14 cellular contexts compared by ENCODE assay signal in the genomic region with DNA sequence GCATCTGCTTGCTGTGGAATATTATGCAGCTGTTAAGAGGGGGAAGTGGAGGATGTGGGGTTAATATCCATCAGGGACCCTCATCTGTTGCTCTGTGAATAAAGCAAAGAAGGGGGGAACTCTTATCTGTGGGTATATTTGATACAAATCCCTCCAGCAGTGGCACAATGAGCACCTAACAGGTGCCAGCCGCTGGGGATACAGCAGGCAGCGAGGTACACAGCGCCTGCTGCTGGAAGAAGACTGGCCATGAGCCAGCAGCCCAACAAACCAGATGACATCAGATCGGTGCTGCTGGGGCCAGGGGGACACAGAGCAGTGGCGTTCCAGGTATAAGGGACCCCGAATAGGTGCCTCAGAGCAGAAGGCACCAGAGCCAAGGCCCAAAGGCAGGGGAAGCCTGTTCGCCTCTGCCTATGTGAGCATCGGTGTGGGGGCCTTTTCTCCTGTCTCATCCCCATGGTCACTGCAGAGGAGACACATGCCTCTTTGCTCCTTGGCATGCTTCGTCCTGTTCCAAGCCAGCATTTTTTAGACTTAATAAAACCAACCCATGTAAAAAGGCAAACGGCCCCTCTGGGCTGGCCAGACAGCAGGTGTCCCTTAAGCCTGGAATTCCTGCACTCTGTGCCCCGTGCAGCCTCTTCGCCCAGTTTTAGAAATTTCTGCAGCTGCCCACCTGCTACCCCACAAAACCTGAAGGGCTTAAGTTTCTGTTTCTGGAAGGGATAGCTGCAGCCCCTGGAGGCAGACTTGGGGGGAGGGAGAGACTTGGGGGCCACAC. TPM values are rescaled to one million over a fixed set of nuclear protein-coding genes. Genes with fewer than 3 reads are reported as not detected.
DNase-seq lines count a peak whose midpoint lies in the region; ATAC-seq, FAIRE-seq and TF ChIP-seq lines count a peak whose summit lies in the region.
"Had no signal": no experiment of that assay in that cellular context is flagged by ENCODE, and none has a peak within 500 bp of the region (broad histone marks: within the 10 kb centered on the region; RNA-seq: fewer than 3 reads in every experiment).

No MANE protein-coding gene starts in this region.

- H4K91ac ChIP-seq in H9 (ENCODE audit: insufficient read length, low read depth, low read length) = no peak overlapping the region

- H3K27me3 Mint-ChIP-seq in CD8-positive, alpha-beta memory T cell = peaks cover 4 to 9% of the 10 kb centered on the region in 2 donors
- peaks cover 35% of the 10 kb centered on the region for H3K27me3 Mint-ChIP-seq in H9 (ENCODE audit: low read depth)
- no peaks in the 10 kb centered on the region for H3K27me3 Mint-ChIP-seq in chondrocyte (ENCODE audit: low read depth)
- peaks cover 8% of the 10 kb centered on the region for H3K27me3 Mint-ChIP-seq in neural progenitor cell (ENCODE audit: insufficient read depth, low read depth)
- H3K27me3 Mint-ChIP-seq in stimulated activated naive CD8-positive, alpha-beta T cell treated with anti-CD3 and anti-CD28 coated beads, Interleukin-15, amount 100 ng/mL, for 72 hours = peaks cover 28% of the 10 kb centered on the region

- no peaks in the 10 kb centered on the region for H3K27me3 ChIP-seq in CD8-positive, alpha-beta memory T cell (ENCODE audit: insufficient read depth, low read length, poor library complexity, severe bottlenecking)
- H3K27me3 ChIP-seq in H9 (ENCODE audit: insufficient read depth, low read length) = peaks cover 7% of the 10 kb centered on the region; the same call in 1 of the 2 replicates
- peaks cover 33% of the 10 kb centered on the region for H3K27me3 ChIP-seq in neural progenitor cell
- peaks cover 0 to 4% of the 10 kb centered on the region in 2 donors for H3K27me3 ChIP-seq in small intestine (ENCODE audit: control insufficient read depth in 2 of 2, insufficient read depth in 2 of 2, low read length in 2 of 2)

- H2BK120ac ChIP-seq in H9 (ENCODE audit: low read depth, low read length, poor library complexity, severe bottlenecking) = no peak overlapping the region

- H4K20me1 ChIP-seq in H9 (ENCODE audit: control insufficient read depth, insufficient read depth, insufficient read length) (peaks cover 3% of the 10 kb centered on the region), neural progenitor cell (ENCODE audit: low read depth) (peaks cover 31% of the 10 kb centered on the region)

- H3K4me1 ChIP-seq in CD8-positive, alpha-beta memory T cell (ENCODE audit: insufficient read depth, low read length) = peaks cover 17% of the 10 kb centered on the region
- H3K4me1 ChIP-seq in H9 (ENCODE audit: insufficient read depth, low read length) = no peaks in the 10 kb centered on the region
- H3K4me1 ChIP-seq in neural progenitor cell = peaks cover 32% of the 10 kb centered on the region
- peaks cover 0 to 2% of the 10 kb centered on the region in 2 donors for H3K4me1 ChIP-seq in small intestine (ENCODE audit: control insufficient read depth in 2 of 2, insufficient read depth in 1 of 2, low read depth in 1 of 2, low read length in 1 of 2)

- H3K79me1 ChIP-seq in H9 (ENCODE audit: insufficient read depth, low read depth, low read length, poor library complexity, severe bottlenecking) = no peaks in the 10 kb centered on the region

- peak overlapping the region in 4 of 7 donors; percentile 23 to 67 (median 34) for H3K4me3 Mint-ChIP-seq in CD8-positive, alpha-beta memory T cell
- H3K4me3 Mint-ChIP-seq in H9 (peak overlapping the region in 1 of 2 experiments; percentile 77; a peak in 3 of 5 replicates), chondrocyte (ENCODE audit: unreplicated experiment) (no peak overlapping the region), neural progenitor cell (peak overlapping the region; percentile 79)
- no peak overlapping the region for H3K4me3 Mint-ChIP-seq in stimulated activated naive CD8-positive, alpha-beta T cell treated with anti-CD3 and anti-CD28 coated beads, Interleukin-15, amount 100 ng/mL, for 72 hours

- no peak overlapping the region for H2AK5ac ChIP-seq in H9 (ENCODE audit: insufficient read length, low read length)

- H3K27ac Mint-ChIP-seq in CD8-positive, alpha-beta memory T cell = no peak overlapping the region
- H3K27ac Mint-ChIP-seq in H9 (no peak overlapping the region), chondrocyte (ENCODE audit: unreplicated experiment) (no peak overlapping the region), neural progenitor cell (peak overlapping the region; percentile 63)
- H3K27ac Mint-ChIP-seq in stimulated activated naive CD8-positive, alpha-beta T cell treated with anti-CD3 and anti-CD28 coated beads, Interleukin-15, amount 100 ng/mL, for 72 hours = no peak overlapping the region
- H3K27ac Mint-ChIP-seq: activated CD8-positive, alpha-beta T cell treated with anti-CD3 and anti-CD28 coated beads, Interleukin-2, amount 10 ng/mL, durations not matched to agents 7 days and 5 days had no signal

- WGBS in H9 (ENCODE audit: extremely low coverage, insufficient read length, low lambda C conversion rate) = no CpG with 5 or more reads among the region's 12 CpGs
- 65 to 74% (median 70%) methylated on average over 12 of the region's 12 CpGs for WGBS in small intestine, 3 donors

- no peak overlapping the region for H2BK12ac ChIP-seq in H9 (ENCODE audit: insufficient read length, low read depth, low read length)

- peaks cover 0 to 26% (median 18%) of the 10 kb centered on the region in 3 donors for H3K4me1 Mint-ChIP-seq in CD8-positive, alpha-beta memory T cell
- H3K4me1 Mint-ChIP-seq in H9 (peaks cover 20 to 40% of the 10 kb centered on the region in 2 experiments), chondrocyte (ENCODE audit: low read depth) (peaks cover 39% of the 10 kb centered on the region), neural progenitor cell (peaks cover 51% of the 10 kb centered on the region)
- H3K4me1 Mint-ChIP-seq in stimulated activated naive CD8-positive, alpha-beta T cell treated with anti-CD3 and anti-CD28 coated beads, Interleukin-15, amount 100 ng/mL, for 72 hours = peaks cover 34% of the 10 kb centered on the region

- no peaks in the 10 kb centered on the region for H3K9me3 Mint-ChIP-seq in CD8-positive, alpha-beta memory T cell
- H3K9me3 Mint-ChIP-seq in H9 (peaks cover 4 to 5% of the 10 kb centered on the region in 2 experiments; a peak in 3 of 5 replicates), chondrocyte (ENCODE audit: low read depth) (no peaks in the 10 kb centered on the region), neural progenitor cell (no peaks in the 10 kb centered on the region)
- H3K9me3 Mint-ChIP-seq in stimulated activated naive CD8-positive, alpha-beta T cell treated with anti-CD3 and anti-CD28 coated beads, Interleukin-15, amount 100 ng/mL, for 72 hours = no peaks in the 10 kb centered on the region

- no peak overlapping the region for H3K4me2 ChIP-seq in H9 (ENCODE audit: insufficient read depth, insufficient read length, low read length)
- no peak overlapping the region for H3K4me2 ChIP-seq in neural progenitor cell

- no peak overlapping the region for H4K8ac ChIP-seq in H9 (replicated peaks; ENCODE audit: insufficient read length, low read depth, low read length)

- peaks cover 12% of the 10 kb centered on the region for H3K23me2 ChIP-seq in H9 (ENCODE audit: insufficient read length, low read depth, low read length, poor library complexity, severe bottlenecking)

- TF ChIP-seq CTCF in H9 (conservative IDR thresholded peaks at IDR 0.05) (peak; percentile 50; the same call in 2 of the 3 replicates), chondrocyte (IDR thresholded peaks at IDR 0.05) (peak; percentile 11), neural progenitor cell (IDR thresholded peaks at IDR 0.05) (peak; percentile 20)

- H3K56ac ChIP-seq in H9 (ENCODE audit: insufficient read length, low read depth, low read length) = no peak overlapping the region

- POLR2A ChIA-PET in CD8-positive, alpha-beta memory T cell (lab: Charles Lee) = no interaction called here

- no peak overlapping the region for H3K23ac ChIP-seq in H9 (ENCODE audit: insufficient read length, low read depth, low read length)

- H3K4ac ChIP-seq in H9 (ENCODE audit: low read depth, low read length) = no peak overlapping the region

- no peak overlapping the region for H2BK20ac ChIP-seq in H9 (ENCODE audit: low read depth, low read length, poor library complexity, severe bottlenecking)

- H3K4me3 ChIP-seq in CD8-positive, alpha-beta memory T cell (ENCODE audit: low read length) = no peak overlapping the region
- H3K4me3 ChIP-seq in neural progenitor cell = no peak overlapping the region
- no peak overlapping the region for H3K4me3 ChIP-seq in small intestine (ENCODE audit: low read depth in 1 of 2, low read length in 2 of 2)

- H3K36me3 ChIP-seq in CD8-positive, alpha-beta memory T cell (ENCODE audit: insufficient read depth, low read length) = no peaks in the 10 kb centered on the region
- no peaks in the 10 kb centered on the region for H3K36me3 ChIP-seq in neural progenitor cell
- H3K36me3 ChIP-seq in small intestine (ENCODE audit: control insufficient read depth in 2 of 2, insufficient read depth in 2 of 2, low read length in 2 of 2) = no peaks in the 10 kb centered on the region
- H3K36me3 ChIP-seq: cardiac muscle cell, Peyer's patch had no signal

- no peak overlapping the region for H2BK5ac ChIP-seq in H9 (ENCODE audit: insufficient read length, low read length)

- CTCF ChIA-PET in CD8-positive, alpha-beta memory T cell (lab: Charles Lee) = no interaction called here

- no peak for ATAC-seq in stimulated activated naive CD8-positive, alpha-beta T cell treated with anti-CD3 and anti-CD28 coated beads, Interleukin-15, amount 100 ng/mL, for 72 hours
- ATAC-seq: activated CD8-positive, alpha-beta T cell treated with anti-CD3 and anti-CD28 coated beads, Interleukin-2, amount 10 ng/mL, durations not matched to agents 7 days and 5 days had no signal

- H2AFZ ChIP-seq in H9 (ENCODE audit: low read length) = no peak overlapping the region
- no peak overlapping the region for H2AFZ ChIP-seq in neural progenitor cell (replicated peaks)

- H3K36me3 Mint-ChIP-seq in CD8-positive, alpha-beta memory T cell = peaks cover 0 to 1% (median 0%) of the 10 kb centered on the region in 3 donors
- H3K36me3 Mint-ChIP-seq in H9 (ENCODE audit: insufficient read depth in 1 of 3, low read depth in 3 of 3) (peaks cover 9 to 11% (median 10%) of the 10 kb centered on the region in 3 experiments), chondrocyte (ENCODE audit: low read depth) (no peaks in the 10 kb centered on the region), neural progenitor cell (peaks cover 5% of the 10 kb centered on the region)

- H3F3A ChIP-seq in neural progenitor cell (ENCODE audit: low read depth) = peaks cover 44% of the 10 kb centered on the region

- no peak overlapping the region for H3K14ac ChIP-seq in H9 (ENCODE audit: insufficient read depth, low read length)

- DNase-seq in CD8-positive, alpha-beta memory T cell = no peak
- no peak for DNase-seq in H9
- no peak for DNase-seq in chondrocyte (ENCODE audit: low spot score)
- DNase-seq in neural progenitor cell (ENCODE audit: low spot score) = no peak
- no peak for DNase-seq in stimulated activated naive CD8-positive, alpha-beta T cell treated with anti-CD3 and anti-CD28 coated beads, Interleukin-15, amount 100 ng/mL, for 72 hours
- DNase-seq in NK-92 treated with Interleukin-12 subunit alpha and Interleukin-12 subunit beta, amount 100 ng/mL, for 24 hours (lab: John Stamatoyannopoulos, UW) = no peak
- no peak for DNase-seq in small intestine
- DNase-seq: activated CD8-positive, alpha-beta T cell treated with anti-CD3 and anti-CD28 coated beads, Interleukin-2, amount 10 ng/mL, durations not matched to agents 7 days and 5 days; activated gamma-delta T cell treated with Interleukin-2 at 50 U/mL for 16 hours; Calu3; hippocampal formation; Peyer's patch had no signal

- no peak overlapping the region for H3K18ac ChIP-seq in H9 (ENCODE audit: insufficient read length, low read depth, low read length)

- H3K27ac ChIP-seq in CD8-positive, alpha-beta memory T cell (ENCODE audit: low read depth, low read length) = no peak overlapping the region
- H3K27ac ChIP-seq in H9 (ENCODE audit: insufficient read length, low read depth, low read length) (no peak overlapping the region), neural progenitor cell (no peak overlapping the region), small intestine (ENCODE audit: low read depth in 1 of 2, low read length in 1 of 2) (no peak overlapping the region)
- H3K27ac ChIP-seq: HL-60, Peyer's patch had no signal

- H3K9ac ChIP-seq in H9 (ENCODE audit: extremely low read depth, insufficient read length, low read length) = no peak overlapping the region
- no peak overlapping the region for H3K9ac ChIP-seq in neural progenitor cell

- H2BK15ac ChIP-seq in H9 (ENCODE audit: low read depth, low read length) = no peak overlapping the region

- H4K5ac ChIP-seq in H9 (ENCODE audit: insufficient read length, low read depth, low read length) = no peak overlapping the region

- H3K9me3 ChIP-seq in CD8-positive, alpha-beta memory T cell (ENCODE audit: low read length) = no peaks in the 10 kb centered on the region
- H3K9me3 ChIP-seq in H9 (ENCODE audit: control insufficient read depth, low read depth, low read length) (no peaks in the 10 kb centered on the region), neural progenitor cell (ENCODE audit: low read depth) (no peaks in the 10 kb centered on the region), small intestine (ENCODE audit: control insufficient read depth, low read depth) (no peaks in the 10 kb centered on the region)
- H3K9me3 ChIP-seq: Peyer's patch had no signal

- no peak for FAIRE-seq in small intestine (lab: Jason Lieb, UNC)

- no peak overlapping the region for H3T11ph ChIP-seq in H9 (ENCODE audit: low read length)

- no peaks in the 10 kb centered on the region for H3K79me2 ChIP-seq in H9 (ENCODE audit: insufficient read depth, low read length)
- H3K79me2 ChIP-seq in neural progenitor cell (ENCODE audit: low read depth) = peaks cover 11% of the 10 kb centered on the region

RNA-seq across cellular contexts. Expression of a gene that starts 1.6 kb away (rescaled TPM):
- 1 to 10 TPM; 1.5 to 2.7 TPM for total RNA-seq in CD8-positive, alpha-beta memory T cell
- polyA plus RNA-seq in CD8-positive, alpha-beta memory T cell = 1.1 TPM
- total RNA-seq in H9 (2021) (517 and 546 TPM in 2 replicates), chondrocyte (81.0 to 141 TPM (median 139 TPM) in 3 replicates), neural progenitor cell (ENCODE audit: low replicate concordance) (54.2 and 173 TPM in 2 replicates)
- polyA plus RNA-seq in small intestine = 10 to 100 TPM; 36.7 to 84.6 (median 60.8) TPM

RNA-seq across cellular contexts. Expression of a gene that starts 4.8 kb away (rescaled TPM):
- 10 to 100 TPM; 28.4 to 29.5 TPM for total RNA-seq in CD8-positive, alpha-beta memory T cell
- 8.2 TPM for polyA plus RNA-seq in CD8-positive, alpha-beta memory T cell
- total RNA-seq in H9 (2021) (21.9 and 22.2 TPM in 2 replicates), chondrocyte (9.9 to 10.3 TPM (median 10.0 TPM) in 3 replicates), neural progenitor cell (ENCODE audit: low replicate concordance) (1.2 and 5.6 TPM in 2 replicates)
- 10 to 100 TPM in 1 of 3 donors, 1 to 10 TPM in 2; 4.9 to 16.5 (median 7.3) TPM for polyA plus RNA-seq in small intestine

RNA-seq across cellular contexts. Expression of a gene that starts 38.3 kb away (rescaled TPM):
- total RNA-seq in CD8-positive, alpha-beta memory T cell = 10 to 100 TPM; 35.9 to 38.1 TPM
- 40.7 TPM for polyA plus RNA-seq in CD8-positive, alpha-beta memory T cell
- total RNA-seq in H9 (2021) (38.0 and 40.9 TPM in 2 replicates), chondrocyte (22.6 to 25.7 TPM (median 23.2 TPM) in 3 replicates), neural progenitor cell (ENCODE audit: low replicate concordance) (19.4 and 59.9 TPM in 2 replicates)
- 10 to 100 TPM in 2 of 3 donors, 1 to 10 TPM in 1; 8.5 to 14.2 (median 11.1) TPM for polyA plus RNA-seq in small intestine

RNA-seq across cellular contexts. Expression of a gene that starts 38.6 kb away (rescaled TPM):
- 10 to 100 TPM; 42.9 to 43.5 TPM for total RNA-seq in CD8-positive, alpha-beta memory T cell
- 64.4 TPM for polyA plus RNA-seq in CD8-positive, alpha-beta memory T cell
- total RNA-seq in H9 (2021) = 43.2 and 45.5 TPM in 2 replicates
- total RNA-seq in chondrocyte = 39.1 to 51.9 TPM (median 50.7 TPM) in 3 replicates
- 38.6 and 72.3 TPM in 2 replicates for total RNA-seq in neural progenitor cell (ENCODE audit: low replicate concordance)
- 10 to 100 TPM; 33.0 to 68.7 (median 56.5) TPM for polyA plus RNA-seq in small intestine

Comparison
In these comparisons a context has a peak if more than half of its experiments do, and no peak if none do; other contexts are left out.
1. H3K4me3 Mint-ChIP-seq: peak in CD8-positive, alpha-beta memory T cell (4 of 7) and neural progenitor cell (single experiment); none in chondrocyte (single experiment) and stimulated activated naive CD8-positive, alpha-beta T cell treated with anti-CD3 and anti-CD28 coated beads, Interleukin-15, amount 100 ng/mL, for 72 hours (0 of 2).
2. RNA of a gene that starts 1.6 kb away (total RNA-seq): 517 to 546 TPM in H9, 81.0 to 141 TPM in chondrocyte and 54.2 to 173 TPM in neural progenitor cell; 1.5 to 2.7 TPM in CD8-positive, alpha-beta memory T cell; every median in the first group is over 10 times any median in the second.
3. Peak in every context shown above with its lines, with median percentiles within 50 percentile points of each other: CTCF ChIP-seq.